15 cellular contexts compared by ENCODE assay signal in the genomic region with DNA sequence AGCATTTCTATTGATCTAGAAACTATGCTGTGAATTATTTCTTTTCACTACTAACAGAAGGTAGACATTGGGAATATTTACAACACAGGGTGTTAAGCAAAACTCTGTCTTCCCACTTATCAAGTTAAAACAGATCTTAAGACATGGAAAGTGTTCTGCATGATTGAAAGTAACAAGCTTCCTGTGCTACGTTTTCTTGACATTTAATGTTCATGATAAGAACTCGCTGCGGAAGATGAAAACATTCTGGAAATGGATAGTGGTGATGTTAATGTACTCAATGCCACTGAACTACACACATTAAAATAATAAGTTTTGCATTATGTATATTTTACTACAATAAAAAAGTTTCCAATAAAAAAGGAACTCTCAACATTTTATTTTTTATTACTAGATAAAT.
"Had no signal": no experiment of that assay in that cellular context is flagged by ENCODE, and none has a peak within 500 bp of the region (broad histone marks: within the 10 kb centered on the region; RNA-seq: fewer than 3 reads in every experiment).

No MANE protein-coding gene starts in this region.

- ATAC-seq: esophagus mucosa; mucosa of descending colon; naive thymus-derived CD4-positive, alpha-beta T cell; psoas muscle; right cardiac atrium; stimulated activated naive CD8-positive, alpha-beta T cell treated with anti-CD3 and anti-CD28 coated beads, Interleukin-15, amount 100 ng/mL, for 72 hours had no signal

- FAIRE-seq: bronchial epithelial cell had no signal

- DNase-seq: activated CD4-positive, alpha-beta T cell treated with anti-CD3 and anti-CD28 coated beads, Interleukin-2, amount 50 U/mL, for 48 hours; activated gamma-delta T cell treated with Interleukin-2 at 50 U/mL for 16 hours; cerebellar nuclear complex; cortex of kidney; mesenchymal stem cell; mucosa of descending colon; naive thymus-derived CD4-positive, alpha-beta T cell; ovary; psoas muscle; right cardiac atrium; stimulated activated CD4-positive, alpha-beta T cell treated with anti-CD3 and anti-CD28 coated beads, Interleukin-4, amount 100 ng/mL, for 1 hour; stimulated activated naive CD8-positive, alpha-beta T cell treated with anti-CD3 and anti-CD28 coated beads, Interleukin-15, amount 100 ng/mL, for 72 hours; T1000 had no signal
